24 cellular contexts compared by ENCODE assay signal in genomic region chr14:66361013-66361412, GRCh38.
DNase-seq lines count a peak whose midpoint lies in the region; ATAC-seq, FAIRE-seq and TF ChIP-seq lines count a peak whose summit lies in the region.
"Had no signal": no experiment of that assay in that cellular context is flagged by ENCODE, and none has a peak within 500 bp of the region (broad histone marks: within the 10 kb centered on the region; RNA-seq: fewer than 3 reads in every experiment).

No MANE protein-coding gene starts in this region.

- ATAC-seq in HepG2 (no peak), left lobe of liver (peak; percentile 70)
- ATAC-seq: CD8-positive, alpha-beta T cell had no signal

- TF ChIP-seq POLR2A in HepG2 (IDR thresholded peaks at IDR 0.05; ENCODE audit: insufficient read depth in 1 of 2, low read depth in 2 of 2, low read length in 2 of 2): no peak

- H3K27me3 Mint-ChIP-seq in nephron (ENCODE audit: low read depth): peaks cover 8% of the 10 kb centered on the region
- H3K27me3 Mint-ChIP-seq: CD4-positive, alpha-beta T cell had no signal

- H3K4me1 Mint-ChIP-seq in nephron: peaks cover 21% of the 10 kb centered on the region
- H3K4me1 Mint-ChIP-seq: B cell had no signal

- CTCF ChIA-PET in HepG2 (lab: Yijun Ruan, JAX; ENCODE audit: low intra/inter-chr PET ratio, low total read pairs): no interaction called here

- no peak overlapping the region for H3K4me3 Mint-ChIP-seq in nephron
- H3K4me3 Mint-ChIP-seq: B cell; CD4-positive, alpha-beta T cell; CD8-positive, alpha-beta T cell had no signal

- TF ChIP-seq RAD21 in liver (IDR thresholded peaks at IDR 0.05) (no peak), HepG2 (CRISPR knock-in tag; IDR thresholded peaks at IDR 0.05) (no peak)

- FAIRE-seq in HepG2 (lab: Jason Lieb, UNC) (no peak), HTR-8/SVneo (lab: Jason Lieb, UNC) (peak; percentile 13)
- FAIRE-seq: A204.1, D721Med, G401.6, GM12891, GM19239 had no signal

- H3K27ac Mint-ChIP-seq in nephron: peak overlapping the region; percentile 70 to 93 (median 81)
- H3K27ac Mint-ChIP-seq: B cell; CD4-positive, alpha-beta T cell; CD8-positive, alpha-beta T cell had no signal

- no peaks in the 10 kb centered on the region for H3K9me3 Mint-ChIP-seq in nephron
- H3K9me3 Mint-ChIP-seq: CD4-positive, alpha-beta T cell; CD8-positive, alpha-beta T cell had no signal

- H3K27ac ChIP-seq in liver (ENCODE audit: low read depth in 1 of 2, low read length in 2 of 2) (no peak overlapping the region), HepG2 (ENCODE audit: extremely low read length, insufficient read depth, low read length) (no peak overlapping the region)
- H3K27ac ChIP-seq: BLaER1 treated with 17β-estradiol and CSF1 and Interleukin-3, amounts not matched to agents 10 nM and 100 nM; C4-2B had no signal

- no peak overlapping the region for H2AFZ ChIP-seq in HepG2 (ENCODE audit: low read length)

- WGBS in liver: 20% methylated on average over 2 of the region's 2 CpGs
- WGBS in HepG2 (ENCODE audit: low lambda C conversion rate): 5% methylated on average over 2 of the region's 2 CpGs

- H3K4me2 ChIP-seq in HepG2 (ENCODE audit: low read depth, low read length): no peak overlapping the region
- H3K4me2 ChIP-seq: BLaER1 treated with 17β-estradiol and CSF1 and Interleukin-3, amounts not matched to agents 10 nM and 100 nM had no signal

- H3K9me3 ChIP-seq in liver (ENCODE audit: control insufficient read depth in 4 of 4, low read length in 3 of 4) (no peaks in the 10 kb centered on the region), HepG2 (ENCODE audit: low read length) (no peaks in the 10 kb centered on the region)
- H3K9me3 ChIP-seq: BLaER1 treated with 17β-estradiol and CSF1 and Interleukin-3, amounts not matched to agents 10 nM and 100 nM; Caco-2 had no signal

- H3K36me3 ChIP-seq in liver (ENCODE audit: control insufficient read depth in 4 of 4, insufficient read depth in 3 of 4, low read depth in 1 of 4, low read length in 3 of 4): no peaks in the 10 kb centered on the region
- no peaks in the 10 kb centered on the region for H3K36me3 ChIP-seq in HepG2 (replicated peaks in 1 of 2; ENCODE audit: control insufficient read depth in 1 of 2, insufficient read depth in 2 of 2, low read length in 2 of 2)
- H3K36me3 ChIP-seq: BLaER1 treated with 17β-estradiol and CSF1 and Interleukin-3, amounts not matched to agents 10 nM and 100 nM had no signal

- no peaks in the 10 kb centered on the region for H3K79me2 ChIP-seq in HepG2 (ENCODE audit: insufficient read depth, low read length)

- intact Hi-C loops in HepG2 (cut with micrococcal nuclease; ENCODE audit: unreplicated experiment): no loop called here

- TF ChIP-seq EP300 in HepG2 (IDR thresholded peaks at IDR 0.05; ENCODE audit: low read depth in 2 of 2, low read length in 2 of 2) (no peak), HepG2 (CRISPR knock-in tag; IDR thresholded peaks at IDR 0.05; ENCODE audit: borderline replicate concordance) (no peak)

- in situ Hi-C loops in HepG2 (cut with HindIII; ENCODE audit: extremely low pct_ligation_motif_present, low pct_unique_long_range_greater_than_20kb): loop anchor here (25.0 kb wide), 1 partner anchor 751 kb away; no protein-coding TSS in a partner anchor

- POLR2A ChIA-PET in HepG2 (lab: Yijun Ruan, JAX): no interaction called here

- no peaks in the 10 kb centered on the region for H3K36me3 Mint-ChIP-seq in nephron (ENCODE audit: low read depth)
- H3K36me3 Mint-ChIP-seq: CD8-positive, alpha-beta T cell had no signal

- TF ChIP-seq CTCF in liver (IDR thresholded peaks at IDR 0.05; ENCODE audit: low read depth, low read length, missing input control): no peak
- TF ChIP-seq CTCF in HepG2 (CRISPR knock-in tag; IDR thresholded peaks at IDR 0.05): no peak
- TF ChIP-seq CTCF in nephron (IDR thresholded peaks at IDR 0.05; ENCODE audit: unreplicated experiment in 3 of 3): no peak

- DNase-seq in HepG2 (ENCODE audit: low spot score): no peak
- DNase-seq in HTR-8/SVneo (ENCODE audit: insufficient read length, low spot score): no peak
- no peak for DNase-seq in left lobe of liver (ENCODE audit: low spot score)
- no peak for DNase-seq in NCI-H1105 (lab: John Stamatoyannopoulos, UW)
- no peak for DNase-seq in dedifferentiated amniotic fluid mesenchymal stem cell (ENCODE audit: extremely low spot score)
- DNase-seq in mucosa of gallbladder (ENCODE audit: low spot score): no peak
- DNase-seq: 8988T; AML-193; Caco-2; Calu3; CD4-positive, alpha-beta T cell; CD8-positive, alpha-beta T cell; DMS79 treated with DMSO at 0.1 percent for 48 hours; GF-D8 had no signal

- H3K9ac ChIP-seq in liver (ENCODE audit: low read depth in 1 of 2, low read length in 2 of 2): no peak overlapping the region
- H3K9ac ChIP-seq in HepG2 (ENCODE audit: insufficient read depth, low read depth, low read length): no peak overlapping the region
- H3K9ac ChIP-seq: BLaER1 treated with 17β-estradiol and CSF1 and Interleukin-3, amounts not matched to agents 10 nM and 100 nM had no signal

- H3K4me1 ChIP-seq in liver (ENCODE audit: control insufficient read depth in 4 of 4, insufficient read depth in 4 of 4, low read length in 3 of 4): peaks cover 0 to 12% (median 6%) of the 10 kb centered on the region in 4 donors
- no peaks in the 10 kb centered on the region for H3K4me1 ChIP-seq in HepG2 (ENCODE audit: insufficient read depth, low read length)
- H3K4me1 ChIP-seq: BLaER1 treated with 17β-estradiol and CSF1 and Interleukin-3, amounts not matched to agents 10 nM and 100 nM; Caco-2 had no signal

- H3K4me3 ChIP-seq in liver (ENCODE audit: low read depth in 1 of 3, low read length in 3 of 3) (no peak overlapping the region), HepG2 (replicated peaks in 1 of 3; ENCODE audit: insufficient read depth in 1 of 3, low read depth in 2 of 3, low read length in 3 of 3) (no peak overlapping the region)
- H3K4me3 ChIP-seq: BLaER1 treated with 17β-estradiol and CSF1 and Interleukin-3, amounts not matched to agents 10 nM and 100 nM had no signal

- BruUV-seq in HepG2 (replicated peaks; lab: Mats Ljungman, UMichigan): no TSS peak

- H4K20me1 ChIP-seq in HepG2 (ENCODE audit: insufficient read depth, low read length): no peaks in the 10 kb centered on the region
- H4K20me1 ChIP-seq: BLaER1 treated with 17β-estradiol and CSF1 and Interleukin-3, amounts not matched to agents 10 nM and 100 nM had no signal

- H3K27me3 ChIP-seq in liver (ENCODE audit: control insufficient read depth in 4 of 4, insufficient read depth in 4 of 4, low read length in 3 of 4) (no peaks in the 10 kb centered on the region), HepG2 (ENCODE audit: control insufficient read depth in 1 of 2, insufficient read depth in 2 of 2, low read length in 2 of 2) (no peaks in the 10 kb centered on the region)
- H3K27me3 ChIP-seq: BLaER1 treated with 17β-estradiol and CSF1 and Interleukin-3, amounts not matched to agents 10 nM and 100 nM had no signal

TF ChIP-seq in liver, 16 proteins besides CTCF, POLR2A, EP300 and RAD21:
- TF ChIP-seq YY1 (IDR thresholded peaks at IDR 0.05): peak; percentile 28
- no peak for TF ChIP-seq RXRA (IDR thresholded peaks at IDR 0.05)
- TF ChIP-seq SP1 (IDR thresholded peaks at IDR 0.05): no peak
- no peak for TF ChIP-seq MAX (IDR thresholded peaks at IDR 0.05)
- no peak for TF ChIP-seq HNF4A (conservative IDR thresholded peaks at IDR 0.05)

TF ChIP-seq in HepG2, 621 proteins besides CTCF, POLR2A, EP300 and RAD21 (continues in another document):
- no peak for TF ChIP-seq SP2 (CRISPR knock-in tag; IDR thresholded peaks at IDR 0.05)
- TF ChIP-seq ZNF720 (CRISPR knock-in tag; IDR thresholded peaks at IDR 0.05): no peak
- no peak for TF ChIP-seq ZNF780A (CRISPR knock-in tag; IDR thresholded peaks at IDR 0.05)
- no peak for TF ChIP-seq CREBL2 (CRISPR knock-in tag; IDR thresholded peaks at IDR 0.05; ENCODE audit: borderline replicate concordance)
- TF ChIP-seq ZNF564 (CRISPR knock-in tag; IDR thresholded peaks at IDR 0.05): no peak
- TF ChIP-seq NKX3-1 (CRISPR knock-in tag; IDR thresholded peaks at IDR 0.05): no peak
- no peak for TF ChIP-seq ZNF800 (CRISPR knock-in tag; IDR thresholded peaks at IDR 0.05)
- TF ChIP-seq SMARCC2 (IDR thresholded peaks at IDR 0.05): no peak
- no peak for TF ChIP-seq KMT2A (CRISPR knock-in tag; IDR thresholded peaks at IDR 0.05)
- no peak for TF ChIP-seq ZGPAT (CRISPR knock-in tag; IDR thresholded peaks at IDR 0.05)
- no peak for TF ChIP-seq NFYC (CRISPR knock-in tag; IDR thresholded peaks at IDR 0.05)
- TF ChIP-seq SRY (CRISPR knock-in tag; IDR thresholded peaks at IDR 0.05): no peak
